In the genomic region with DNA sequence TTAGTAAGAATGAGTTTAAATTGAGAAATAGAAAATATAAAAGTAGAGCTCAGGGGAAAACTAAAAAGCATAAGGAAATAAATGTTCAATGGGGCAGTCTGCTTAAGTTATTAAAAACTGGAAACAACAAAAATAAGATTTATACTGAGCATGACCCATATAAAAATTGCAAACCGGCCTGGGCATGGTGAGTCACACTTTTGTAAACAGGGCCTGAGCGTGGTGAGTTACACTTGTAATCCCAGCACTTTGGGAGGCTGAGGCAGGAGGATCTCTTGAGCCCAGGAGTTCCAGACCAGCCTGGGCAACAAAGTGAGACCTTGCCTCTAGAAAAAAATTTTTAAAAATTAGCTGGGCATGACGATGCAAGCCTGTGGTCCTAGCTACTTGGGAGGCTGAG, we compare ENCODE assay signal across 23 cellular contexts.
DNase-seq lines count a peak whose midpoint lies in the region; ATAC-seq and TF ChIP-seq lines count a peak whose summit lies in the region.
"Had no signal": no experiment of that assay in that cellular context is flagged by ENCODE, and none has a peak within 500 bp of the region (broad histone marks: within the 10 kb centered on the region; RNA-seq: fewer than 3 reads in every experiment).

No MANE protein-coding gene starts in this region.

- DNase-seq in AG10803 (ENCODE audit: low read depth) = peak; percentile 6
- peak; percentile 15 for DNase-seq in HT1080 (ENCODE audit: low read depth)
- peak; percentile 2 for DNase-seq in astrocyte of the hippocampus (ENCODE audit: low read depth, low spot score)
- DNase-seq in foreskin fibroblast = peak; percentile 35 to 57
- no peak for DNase-seq in SIG-M5 treated with dmso at 0.1 percent for 504 hours (lab: John Stamatoyannopoulos, UW; ENCODE audit: unreplicated experiment)
- DNase-seq in Right ventricle myocardium inferior (ENCODE audit: missing footprints) = no peak
- DNase-seq in C1 segment of cervical spinal cord (lab: John Stamatoyannopoulos, UW) = no peak
- DNase-seq: activated CD8-positive, alpha-beta T cell treated with anti-CD3 and anti-CD28 coated beads for 36 hours; activated naive CD4-positive, alpha-beta T cell treated with anti-CD3 and anti-CD28 coated beads, Interleukin-2, amount 50 U/mL, for 16 hours; amygdala; cortex of kidney; effector memory CD8-positive, alpha-beta T cell; left ventricle myocardium superior; NCI-H1105 treated with DMSO at 0.1 percent for 48 hours; NCI-H2029; NCI-H526 treated with DMSO at 0.1 percent for 48 hours; right lobe of liver; stimulated activated CD4-positive, alpha-beta T cell treated with anti-CD3 and anti-CD28 coated beads, Interleukin-4, amount 100 ng/mL, for 4 hours; stimulated activated naive B cell treated with anti-CD40 and anti-IgM and Interleukin-4, amounts not matched to agents 10 μg/mL and 1 μg/mL and 100 μg/mL, for 72 hours; T-helper 2 cell had no signal

- ATAC-seq in HG03442 (IDR thresholded peaks at IDR 0.05; ENCODE audit: unreplicated experiment) (no peak), Right ventricle myocardium inferior (no peak)
- ATAC-seq: activated CD8-positive, alpha-beta T cell treated with anti-CD3 and anti-CD28 coated beads for 36 hours; activated T-helper 17 cell treated with anti-CD3 and anti-CD28 coated beads, Interleukin-2, amount 50 U/mL, for 72 hours; effector memory CD8-positive, alpha-beta T cell; left ventricle myocardium superior; stimulated activated naive B cell treated with anti-CD40 and anti-IgM and Interleukin-4, amounts not matched to agents 10 μg/mL and 1 μg/mL and 100 μg/mL, for 72 hours had no signal

- H3K4me3 ChIP-seq in AG10803 (ENCODE audit: low read length) (no peak overlapping the region), foreskin fibroblast (ENCODE audit: low read depth in 1 of 2, low read length in 2 of 2) (no peak overlapping the region)
- H3K4me3 ChIP-seq: right lobe of liver, vagina had no signal

- intact Hi-C loops in Right ventricle myocardium inferior (cut with DNase I) = no loop called here

- TF ChIP-seq CTCF in AG10803 (conservative IDR thresholded peaks at IDR 0.05; ENCODE audit: low read length) = no peak
- TF ChIP-seq CTCF in foreskin fibroblast (IDR thresholded peaks at IDR 0.05; ENCODE audit: low read depth, low read length) = no peak

Comparison
In these comparisons a context has a peak if more than half of its experiments do, and no peak if none do; other contexts are left out.
1. DNase-seq: peak in AG10803 (single experiment), HT1080 (single experiment), astrocyte of the hippocampus (single experiment) and foreskin fibroblast (2 of 2); none in SIG-M5 treated with dmso at 0.1 percent for 504 hours (single experiment), Right ventricle myocardium inferior (single experiment) and C1 segment of cervical spinal cord (0 of 14).